Comparison of ENCODE assay signal across 2 cellular contexts in the genomic region with DNA sequence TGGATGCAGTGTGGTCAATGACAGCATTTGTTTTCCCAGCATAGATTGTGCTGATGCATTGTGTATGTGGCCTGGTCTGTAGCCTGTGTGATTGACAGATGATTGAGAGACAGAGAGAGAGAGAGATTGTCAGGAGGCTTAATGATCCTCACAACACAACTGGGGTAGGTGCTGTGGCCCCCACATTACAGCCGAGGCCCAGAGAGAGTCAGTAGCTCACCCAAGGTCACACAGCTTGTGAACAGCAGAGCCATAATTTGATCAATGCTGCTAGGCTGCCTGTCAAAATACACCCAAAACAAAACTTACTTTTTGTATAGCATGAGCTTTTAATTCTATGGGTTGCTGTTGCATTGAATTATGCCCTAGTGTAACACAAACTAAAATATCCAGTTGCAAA.
TF ChIP-seq lines count a peak whose summit lies in the region.

No MANE protein-coding gene starts in this region.

TF ChIP-seq in GM23338, 12 proteins besides CTCF, POLR2A, EP300 and RAD21 (continues in another document):
- TF ChIP-seq, protein P1, sequence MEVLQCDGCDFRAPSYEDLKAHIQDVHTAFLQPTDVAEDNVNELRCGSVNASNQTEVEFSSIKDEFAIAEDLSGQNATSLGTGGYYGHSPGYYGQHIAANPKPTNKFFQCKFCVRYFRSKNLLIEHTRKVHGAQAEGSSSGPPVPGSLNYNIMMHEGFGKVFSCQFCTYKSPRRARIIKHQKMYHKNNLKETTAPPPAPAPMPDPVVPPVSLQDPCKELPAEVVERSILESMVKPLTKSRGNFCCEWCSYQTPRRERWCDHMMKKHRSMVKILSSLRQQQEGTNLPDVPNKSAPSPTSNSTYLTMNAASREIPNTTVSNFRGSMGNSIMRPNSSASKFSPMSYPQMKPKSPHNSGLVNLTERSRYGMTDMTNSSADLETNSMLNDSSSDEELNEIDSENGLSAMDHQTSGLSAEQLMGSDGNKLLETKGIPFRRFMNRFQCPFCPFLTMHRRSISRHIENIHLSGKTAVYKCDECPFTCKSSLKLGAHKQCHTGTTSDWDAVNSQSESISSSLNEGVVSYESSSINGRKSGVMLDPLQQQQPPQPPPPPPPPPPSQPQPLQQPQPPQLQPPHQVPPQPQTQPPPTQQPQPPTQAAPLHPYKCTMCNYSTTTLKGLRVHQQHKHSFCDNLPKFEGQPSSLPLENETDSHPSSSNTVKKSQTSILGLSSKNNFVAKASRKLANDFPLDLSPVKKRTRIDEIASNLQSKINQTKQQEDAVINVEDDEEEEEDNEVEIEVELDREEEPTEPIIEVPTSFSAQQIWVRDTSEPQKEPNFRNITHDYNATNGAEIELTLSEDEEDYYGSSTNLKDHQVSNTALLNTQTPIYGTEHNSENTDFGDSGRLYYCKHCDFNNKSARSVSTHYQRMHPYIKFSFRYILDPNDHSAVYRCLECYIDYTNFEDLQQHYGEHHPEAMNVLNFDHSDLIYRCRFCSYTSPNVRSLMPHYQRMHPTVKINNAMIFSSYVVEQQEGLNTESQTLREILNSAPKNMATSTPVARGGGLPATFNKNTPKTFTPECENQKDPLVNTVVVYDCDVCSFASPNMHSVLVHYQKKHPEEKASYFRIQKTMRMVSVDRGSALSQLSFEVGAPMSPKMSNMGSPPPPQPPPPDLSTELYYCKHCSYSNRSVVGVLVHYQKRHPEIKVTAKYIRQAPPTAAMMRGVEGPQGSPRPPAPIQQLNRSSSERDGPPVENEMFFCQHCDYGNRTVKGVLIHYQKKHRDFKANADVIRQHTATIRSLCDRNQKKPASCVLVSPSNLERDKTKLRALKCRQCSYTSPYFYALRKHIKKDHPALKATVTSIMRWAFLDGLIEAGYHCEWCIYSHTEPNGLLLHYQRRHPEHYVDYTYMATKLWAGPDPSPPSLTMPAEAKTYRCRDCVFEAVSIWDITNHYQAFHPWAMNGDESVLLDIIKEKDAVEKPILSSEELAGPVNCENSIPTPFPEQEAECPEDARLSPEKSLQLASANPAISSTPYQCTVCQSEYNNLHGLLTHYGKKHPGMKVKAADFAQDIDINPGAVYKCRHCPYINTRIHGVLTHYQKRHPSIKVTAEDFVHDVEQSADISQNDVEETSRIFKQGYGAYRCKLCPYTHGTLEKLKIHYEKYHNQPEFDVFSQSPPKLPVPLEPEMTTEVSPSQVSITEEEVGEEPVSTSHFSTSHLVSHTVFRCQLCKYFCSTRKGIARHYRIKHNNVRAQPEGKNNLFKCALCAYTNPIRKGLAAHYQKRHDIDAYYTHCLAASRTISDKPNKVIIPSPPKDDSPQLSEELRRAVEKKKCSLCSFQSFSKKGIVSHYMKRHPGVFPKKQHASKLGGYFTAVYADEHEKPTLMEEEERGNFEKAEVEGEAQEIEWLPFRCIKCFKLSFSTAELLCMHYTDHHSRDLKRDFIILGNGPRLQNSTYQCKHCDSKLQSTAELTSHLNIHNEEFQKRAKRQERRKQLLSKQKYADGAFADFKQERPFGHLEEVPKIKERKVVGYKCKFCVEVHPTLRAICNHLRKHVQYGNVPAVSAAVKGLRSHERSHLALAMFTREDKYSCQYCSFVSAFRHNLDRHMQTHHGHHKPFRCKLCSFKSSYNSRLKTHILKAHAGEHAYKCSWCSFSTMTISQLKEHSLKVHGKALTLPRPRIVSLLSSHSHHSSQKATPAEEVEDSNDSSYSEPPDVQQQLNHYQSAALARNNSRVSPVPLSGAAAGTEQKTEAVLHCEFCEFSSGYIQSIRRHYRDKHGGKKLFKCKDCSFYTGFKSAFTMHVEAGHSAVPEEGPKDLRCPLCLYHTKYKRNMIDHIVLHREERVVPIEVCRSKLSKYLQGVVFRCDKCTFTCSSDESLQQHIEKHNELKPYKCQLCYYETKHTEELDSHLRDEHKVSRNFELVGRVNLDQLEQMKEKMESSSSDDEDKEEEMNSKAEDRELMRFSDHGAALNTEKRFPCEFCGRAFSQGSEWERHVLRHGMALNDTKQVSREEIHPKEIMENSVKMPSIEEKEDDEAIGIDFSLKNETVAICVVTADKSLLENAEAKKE (CRISPR knock-in tag; IDR thresholded peaks at IDR 0.05), result no peak
- TF ChIP-seq EZH2phosphoT487 (IDR thresholded peaks at IDR 0.05; ENCODE audit: unreplicated experiment) (no peak), POLR2AphosphoS5 (IDR thresholded peaks at IDR 0.05; ENCODE audit: low read depth) (no peak), JUNB (IDR thresholded peaks at IDR 0.05; ENCODE audit: unreplicated experiment) (no peak), ZNF114 (CRISPR knock-in tag; IDR thresholded peaks at IDR 0.05) (no peak), EZH2 (IDR thresholded peaks at IDR 0.05; ENCODE audit: low read depth, unreplicated experiment) (no peak), NANOG (IDR thresholded peaks at IDR 0.05; ENCODE audit: borderline replicate concordance) (no peak), CREB1 (CRISPR knock-in tag; IDR thresholded peaks at IDR 0.05; ENCODE audit: low read depth) (no peak)
- TF ChIP-seq, protein P2, sequence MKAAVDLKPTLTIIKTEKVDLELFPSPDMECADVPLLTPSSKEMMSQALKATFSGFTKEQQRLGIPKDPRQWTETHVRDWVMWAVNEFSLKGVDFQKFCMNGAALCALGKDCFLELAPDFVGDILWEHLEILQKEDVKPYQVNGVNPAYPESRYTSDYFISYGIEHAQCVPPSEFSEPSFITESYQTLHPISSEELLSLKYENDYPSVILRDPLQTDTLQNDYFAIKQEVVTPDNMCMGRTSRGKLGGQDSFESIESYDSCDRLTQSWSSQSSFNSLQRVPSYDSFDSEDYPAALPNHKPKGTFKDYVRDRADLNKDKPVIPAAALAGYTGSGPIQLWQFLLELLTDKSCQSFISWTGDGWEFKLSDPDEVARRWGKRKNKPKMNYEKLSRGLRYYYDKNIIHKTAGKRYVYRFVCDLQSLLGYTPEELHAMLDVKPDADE (IDR thresholded peaks at IDR 0.05), result no peak
- TF ChIP-seq, protein P3, sequence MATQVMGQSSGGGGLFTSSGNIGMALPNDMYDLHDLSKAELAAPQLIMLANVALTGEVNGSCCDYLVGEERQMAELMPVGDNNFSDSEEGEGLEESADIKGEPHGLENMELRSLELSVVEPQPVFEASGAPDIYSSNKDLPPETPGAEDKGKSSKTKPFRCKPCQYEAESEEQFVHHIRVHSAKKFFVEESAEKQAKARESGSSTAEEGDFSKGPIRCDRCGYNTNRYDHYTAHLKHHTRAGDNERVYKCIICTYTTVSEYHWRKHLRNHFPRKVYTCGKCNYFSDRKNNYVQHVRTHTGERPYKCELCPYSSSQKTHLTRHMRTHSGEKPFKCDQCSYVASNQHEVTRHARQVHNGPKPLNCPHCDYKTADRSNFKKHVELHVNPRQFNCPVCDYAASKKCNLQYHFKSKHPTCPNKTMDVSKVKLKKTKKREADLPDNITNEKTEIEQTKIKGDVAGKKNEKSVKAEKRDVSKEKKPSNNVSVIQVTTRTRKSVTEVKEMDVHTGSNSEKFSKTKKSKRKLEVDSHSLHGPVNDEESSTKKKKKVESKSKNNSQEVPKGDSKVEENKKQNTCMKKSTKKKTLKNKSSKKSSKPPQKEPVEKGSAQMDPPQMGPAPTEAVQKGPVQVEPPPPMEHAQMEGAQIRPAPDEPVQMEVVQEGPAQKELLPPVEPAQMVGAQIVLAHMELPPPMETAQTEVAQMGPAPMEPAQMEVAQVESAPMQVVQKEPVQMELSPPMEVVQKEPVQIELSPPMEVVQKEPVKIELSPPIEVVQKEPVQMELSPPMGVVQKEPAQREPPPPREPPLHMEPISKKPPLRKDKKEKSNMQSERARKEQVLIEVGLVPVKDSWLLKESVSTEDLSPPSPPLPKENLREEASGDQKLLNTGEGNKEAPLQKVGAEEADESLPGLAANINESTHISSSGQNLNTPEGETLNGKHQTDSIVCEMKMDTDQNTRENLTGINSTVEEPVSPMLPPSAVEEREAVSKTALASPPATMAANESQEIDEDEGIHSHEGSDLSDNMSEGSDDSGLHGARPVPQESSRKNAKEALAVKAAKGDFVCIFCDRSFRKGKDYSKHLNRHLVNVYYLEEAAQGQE (IDR thresholded peaks at IDR 0.05; ENCODE audit: unreplicated experiment), result no peak

TF ChIP-seq in K562, 482 proteins besides CTCF, POLR2A, EP300 and RAD21:
- no peak for TF ChIP-seq ZNF507 (tag; conservative IDR thresholded peaks at IDR 0.05)
- peak; percentile 43 for TF ChIP-seq ZFP36 (IDR thresholded peaks at IDR 0.05; ENCODE audit: low read depth, low read length, partially characterized antibody)
- no peak for TF ChIP-seq LCOR (CRISPR knock-in tag; IDR thresholded peaks at IDR 0.05)
- TF ChIP-seq FOXK2 (conservative IDR thresholded peaks at IDR 0.05 in 1 of 2, IDR thresholded peaks at IDR 0.05 in 1 of 2; ENCODE audit: low read depth in 2 of 2), result no peak
- no peak for TF ChIP-seq ZKSCAN3 (CRISPR knock-in tag; IDR thresholded peaks at IDR 0.05)
- no peak for TF ChIP-seq HSF4 (CRISPR knock-in tag; IDR thresholded peaks at IDR 0.05; ENCODE audit: borderline replicate concordance)
- TF ChIP-seq ZBTB8A (IDR thresholded peaks at IDR 0.05; ENCODE audit: partially characterized antibody), result no peak
- TF ChIP-seq PURB (CRISPR knock-in tag; IDR thresholded peaks at IDR 0.05; ENCODE audit: low read depth), result no peak
- no peak for TF ChIP-seq ZNF347 (CRISPR knock-in tag; IDR thresholded peaks at IDR 0.05; ENCODE audit: low read depth)
- no peak for TF ChIP-seq TBP (optimal IDR thresholded peaks at IDR 0.05; ENCODE audit: low read depth, low read length)
- no peak for TF ChIP-seq NR4A1 (CRISPR knock-in tag; IDR thresholded peaks at IDR 0.05)
- TF ChIP-seq NR4A1 (tag; IDR thresholded peaks at IDR 0.05), result no peak
- TF ChIP-seq BRD9 (IDR thresholded peaks at IDR 0.05; ENCODE audit: low read depth, partially characterized antibody), result peak; percentile 58
- TF ChIP-seq PHF21A (IDR thresholded peaks at IDR 0.05; ENCODE audit: borderline replicate concordance, low read depth), result no peak
- no peak for TF ChIP-seq ARID2 (IDR thresholded peaks at IDR 0.05)
- TF ChIP-seq, protein P4, sequence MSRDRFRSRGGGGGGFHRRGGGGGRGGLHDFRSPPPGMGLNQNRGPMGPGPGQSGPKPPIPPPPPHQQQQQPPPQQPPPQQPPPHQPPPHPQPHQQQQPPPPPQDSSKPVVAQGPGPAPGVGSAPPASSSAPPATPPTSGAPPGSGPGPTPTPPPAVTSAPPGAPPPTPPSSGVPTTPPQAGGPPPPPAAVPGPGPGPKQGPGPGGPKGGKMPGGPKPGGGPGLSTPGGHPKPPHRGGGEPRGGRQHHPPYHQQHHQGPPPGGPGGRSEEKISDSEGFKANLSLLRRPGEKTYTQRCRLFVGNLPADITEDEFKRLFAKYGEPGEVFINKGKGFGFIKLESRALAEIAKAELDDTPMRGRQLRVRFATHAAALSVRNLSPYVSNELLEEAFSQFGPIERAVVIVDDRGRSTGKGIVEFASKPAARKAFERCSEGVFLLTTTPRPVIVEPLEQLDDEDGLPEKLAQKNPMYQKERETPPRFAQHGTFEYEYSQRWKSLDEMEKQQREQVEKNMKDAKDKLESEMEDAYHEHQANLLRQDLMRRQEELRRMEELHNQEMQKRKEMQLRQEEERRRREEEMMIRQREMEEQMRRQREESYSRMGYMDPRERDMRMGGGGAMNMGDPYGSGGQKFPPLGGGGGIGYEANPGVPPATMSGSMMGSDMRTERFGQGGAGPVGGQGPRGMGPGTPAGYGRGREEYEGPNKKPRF (IDR thresholded peaks at IDR 0.05; ENCODE audit: low read depth, low read length), result no peak
- no peak for TF ChIP-seq SIRT6 (IDR thresholded peaks at IDR 0.05; ENCODE audit: low read depth, low read length)
- TF ChIP-seq RBM25 (IDR thresholded peaks at IDR 0.05; ENCODE audit: low read depth, low read length, severe bottlenecking), result peak; percentile 26
- TF ChIP-seq, protein P5, sequence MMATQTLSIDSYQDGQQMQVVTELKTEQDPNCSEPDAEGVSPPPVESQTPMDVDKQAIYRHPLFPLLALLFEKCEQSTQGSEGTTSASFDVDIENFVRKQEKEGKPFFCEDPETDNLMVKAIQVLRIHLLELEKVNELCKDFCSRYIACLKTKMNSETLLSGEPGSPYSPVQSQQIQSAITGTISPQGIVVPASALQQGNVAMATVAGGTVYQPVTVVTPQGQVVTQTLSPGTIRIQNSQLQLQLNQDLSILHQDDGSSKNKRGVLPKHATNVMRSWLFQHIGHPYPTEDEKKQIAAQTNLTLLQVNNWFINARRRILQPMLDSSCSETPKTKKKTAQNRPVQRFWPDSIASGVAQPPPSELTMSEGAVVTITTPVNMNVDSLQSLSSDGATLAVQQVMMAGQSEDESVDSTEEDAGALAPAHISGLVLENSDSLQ (IDR thresholded peaks at IDR 0.05), result peak; percentile 42; the same call in 1 of the 2 replicates
TF ChIP-seq in K562: peak in this region for 4.
